In genomic region chr15:28890711-28891495, GRCh38 we compare ENCODE assay signal across 16 cellular contexts. TPM values are rescaled to one million over a fixed set of nuclear protein-coding genes. Genes with fewer than 3 reads are reported as not detected.
DNase-seq lines count a peak whose midpoint lies in the region; ATAC-seq, FAIRE-seq and TF ChIP-seq lines count a peak whose summit lies in the region.
"Had no signal": no experiment of that assay in that cellular context is flagged by ENCODE, and none has a peak within 500 bp of the region (broad histone marks: within the 10 kb centered on the region; RNA-seq: fewer than 3 reads in every experiment).

No MANE protein-coding gene starts in this region.

- H3K9ac ChIP-seq in HepG2 (ENCODE audit: insufficient read depth, low read depth, low read length), result no peak overlapping the region

- H3K36me3 ChIP-seq in HepG2 (replicated peaks in 1 of 2; ENCODE audit: control insufficient read depth in 1 of 2, insufficient read depth in 2 of 2, low read length in 2 of 2), result no peaks in the 10 kb centered on the region
- no peaks in the 10 kb centered on the region for H3K36me3 ChIP-seq in right lobe of liver
- H3K36me3 ChIP-seq in thymus (ENCODE audit: control insufficient read depth, insufficient read depth), result no peaks in the 10 kb centered on the region
- H3K36me3 ChIP-seq: adrenal gland, prostate gland had no signal

- no peak overlapping the region for H3K4me3 ChIP-seq in HepG2 (replicated peaks in 1 of 3; ENCODE audit: insufficient read depth in 1 of 3, low read depth in 2 of 3, low read length in 3 of 3)
- no peak overlapping the region for H3K4me3 ChIP-seq in right lobe of liver
- H3K4me3 ChIP-seq in thymus (ENCODE audit: low read length), result no peak overlapping the region
- no peak overlapping the region for H3K4me3 ChIP-seq in coronary artery
- H3K4me3 ChIP-seq: adrenal gland, prostate gland had no signal

- no peak for TF ChIP-seq CTCF in HepG2 (CRISPR knock-in tag; IDR thresholded peaks at IDR 0.05)
- TF ChIP-seq CTCF in right lobe of liver (IDR thresholded peaks at IDR 0.05), result no peak
- TF ChIP-seq CTCF in activated CD8-positive, alpha-beta T cell treated with anti-CD3 and anti-CD28 coated beads for 36 hours (IDR thresholded peaks at IDR 0.05), result no peak
- no peak for TF ChIP-seq CTCF in coronary artery (IDR thresholded peaks at IDR 0.05)

- H3K27me3 ChIP-seq in HepG2 (ENCODE audit: control insufficient read depth in 1 of 2, insufficient read depth in 2 of 2, low read length in 2 of 2), result peaks cover 3 to 17% of the 10 kb centered on the region in 2 experiments; a peak in 3 of 5 replicates
- no peaks in the 10 kb centered on the region for H3K27me3 ChIP-seq in right lobe of liver
- peaks cover 6% of the 10 kb centered on the region for H3K27me3 ChIP-seq in thymus (ENCODE audit: control insufficient read depth, insufficient read depth)
- H3K27me3 ChIP-seq: adrenal gland, foreskin keratinocyte had no signal

- H3K4me3 Mint-ChIP-seq in activated CD8-positive, alpha-beta T cell treated with anti-CD3 and anti-CD28 coated beads for 36 hours, result peak overlapping the region; percentile 39
- peak overlapping the region; percentile 56 to 58 for H3K4me3 Mint-ChIP-seq in effector memory CD8-positive, alpha-beta T cell

- ATAC-seq in HepG2, result peak; percentile 63
- ATAC-seq in right lobe of liver, result no peak
- peak; percentile 60 for ATAC-seq in activated CD8-positive, alpha-beta T cell treated with anti-CD3 and anti-CD28 coated beads for 36 hours
- peak; percentile 63 for ATAC-seq in effector memory CD8-positive, alpha-beta T cell (replicated peaks)
- ATAC-seq in HG03469 (IDR thresholded peaks at IDR 0.05; ENCODE audit: unreplicated experiment), result no peak
- ATAC-seq: foreskin keratinocyte had no signal

- no peaks in the 10 kb centered on the region for H3K79me2 ChIP-seq in HepG2 (ENCODE audit: insufficient read depth, low read length)

- TF ChIP-seq POLR2A in HepG2 (IDR thresholded peaks at IDR 0.05; ENCODE audit: insufficient read depth in 1 of 2, low read depth in 2 of 2, low read length in 2 of 2) (no peak), right lobe of liver (IDR thresholded peaks at IDR 0.05) (no peak)

- POLR2A ChIA-PET in HepG2 (lab: Yijun Ruan, JAX), result no interaction called here
- POLR2A ChIA-PET in activated CD8-positive, alpha-beta T cell treated with anti-CD3 and anti-CD28 coated beads for 36 hours (lab: Charles Lee), result interaction anchor here (0.6 to 1.4 kb wide), 4 partner anchors 8 to 197 kb away, joined by 3 read pairs; no protein-coding TSS in a partner anchor

- no peak for TF ChIP-seq RAD21 in HepG2 (CRISPR knock-in tag; IDR thresholded peaks at IDR 0.05)

- H3K4me2 ChIP-seq in HepG2 (ENCODE audit: low read depth, low read length), result peak overlapping the region; percentile 27; the same call in 1 of the 2 replicates

- no peaks in the 10 kb centered on the region for H3K9me3 Mint-ChIP-seq in activated CD8-positive, alpha-beta T cell treated with anti-CD3 and anti-CD28 coated beads for 36 hours
- no peaks in the 10 kb centered on the region for H3K9me3 Mint-ChIP-seq in effector memory CD8-positive, alpha-beta T cell

- no peak for TF ChIP-seq EP300 in HepG2 (IDR thresholded peaks at IDR 0.05; ENCODE audit: low read depth in 2 of 2, low read length in 2 of 2)
- no peak for TF ChIP-seq EP300 in HepG2 (CRISPR knock-in tag; IDR thresholded peaks at IDR 0.05; ENCODE audit: borderline replicate concordance)

- H3K9me3 ChIP-seq in HepG2 (ENCODE audit: low read length) (no peaks in the 10 kb centered on the region), right lobe of liver (no peaks in the 10 kb centered on the region), thymus (ENCODE audit: control insufficient read depth) (no peaks in the 10 kb centered on the region)
- H3K9me3 ChIP-seq: adrenal gland, prostate gland had no signal

- CTCF ChIA-PET in HepG2 (lab: Yijun Ruan, JAX; ENCODE audit: low intra/inter-chr PET ratio, low total read pairs), result no interaction called here
- CTCF ChIA-PET in activated CD8-positive, alpha-beta T cell treated with anti-CD3 and anti-CD28 coated beads for 36 hours (lab: Charles Lee), result interaction anchor here (0.6 to 1.6 kb wide), 7 partner anchors 8 to 211 kb away, joined by 3 to 5 read pairs (median 3); no protein-coding TSS in a partner anchor

- H3K27ac Mint-ChIP-seq in activated CD8-positive, alpha-beta T cell treated with anti-CD3 and anti-CD28 coated beads for 36 hours, result peak overlapping the region; percentile 92
- peak overlapping the region; percentile 55 to 89 for H3K27ac Mint-ChIP-seq in effector memory CD8-positive, alpha-beta T cell

- no peak overlapping the region for H3K27ac ChIP-seq in HepG2 (ENCODE audit: extremely low read length, insufficient read depth, low read length)
- no peak overlapping the region for H3K27ac ChIP-seq in right lobe of liver
- H3K27ac ChIP-seq in thymus (ENCODE audit: low read depth), result peak overlapping the region; percentile 75
- no peak overlapping the region for H3K27ac ChIP-seq in coronary artery
- H3K27ac ChIP-seq: adrenal gland, foreskin keratinocyte, prostate gland had no signal

- in situ Hi-C loops in HepG2 (cut with HindIII; ENCODE audit: extremely low pct_ligation_motif_present, low pct_unique_long_range_greater_than_20kb), result no loop called here

- peak; percentile 21 for FAIRE-seq in HepG2 (lab: Jason Lieb, UNC)

- H3K36me3 Mint-ChIP-seq in activated CD8-positive, alpha-beta T cell treated with anti-CD3 and anti-CD28 coated beads for 36 hours (ENCODE audit: low read depth), result no peaks in the 10 kb centered on the region
- H3K36me3 Mint-ChIP-seq in effector memory CD8-positive, alpha-beta T cell (ENCODE audit: insufficient read depth), result no peaks in the 10 kb centered on the region

- H4K20me1 ChIP-seq in HepG2 (ENCODE audit: insufficient read depth, low read length), result no peaks in the 10 kb centered on the region

- H3K4me1 Mint-ChIP-seq in activated CD8-positive, alpha-beta T cell treated with anti-CD3 and anti-CD28 coated beads for 36 hours (ENCODE audit: low read depth), result peaks cover 70% of the 10 kb centered on the region
- H3K4me1 Mint-ChIP-seq in effector memory CD8-positive, alpha-beta T cell (ENCODE audit: low read depth in 2 of 2), result peaks cover 27 to 33% of the 10 kb centered on the region in 2 donors

- no peaks in the 10 kb centered on the region for H3K27me3 Mint-ChIP-seq in activated CD8-positive, alpha-beta T cell treated with anti-CD3 and anti-CD28 coated beads for 36 hours
- H3K27me3 Mint-ChIP-seq in effector memory CD8-positive, alpha-beta T cell, result peaks cover 0 to 16% of the 10 kb centered on the region in 2 donors

- no peak overlapping the region for H2AFZ ChIP-seq in HepG2 (ENCODE audit: low read length)

- BruUV-seq in HepG2 (replicated peaks; lab: Mats Ljungman, UMichigan), result no TSS peak

- intact Hi-C loops in HepG2 (cut with micrococcal nuclease; ENCODE audit: unreplicated experiment), result no loop called here
- intact Hi-C loops in right lobe of liver (cut with DNase I), result no loop called here
- intact Hi-C loops in activated CD8-positive, alpha-beta T cell treated with anti-CD3 and anti-CD28 coated beads for 36 hours (cut with micrococcal nuclease), result no loop called here

- 16% methylated on average over 14 of the region's 15 CpGs for WGBS in HepG2 (ENCODE audit: low lambda C conversion rate)
- WGBS in right lobe of liver (ENCODE audit: insufficient coverage, low coverage, low lambda C conversion rate, missing lambda C conversion rate), result 69% methylated on average over 14 of the region's 15 CpGs
- WGBS in thymus, result 54% methylated on average over 15 of the region's 15 CpGs

- H3K4me1 ChIP-seq in HepG2 (ENCODE audit: insufficient read depth, low read length) (peaks cover 13% of the 10 kb centered on the region), right lobe of liver (no peaks in the 10 kb centered on the region), thymus (ENCODE audit: control insufficient read depth, insufficient read depth, low read length) (peaks cover 21% of the 10 kb centered on the region)
- H3K4me1 ChIP-seq: foreskin keratinocyte, prostate gland had no signal

- no peak for DNase-seq in HepG2 (ENCODE audit: low spot score)
- DNase-seq in right lobe of liver, result no peak
- peak; percentile 60 for DNase-seq in activated CD8-positive, alpha-beta T cell treated with anti-CD3 and anti-CD28 coated beads for 36 hours
- peak in 1 of 3 experiments; percentile 11 for DNase-seq in effector memory CD8-positive, alpha-beta T cell
- DNase-seq in coronary artery (ENCODE audit: low spot score), result no peak
- no peak for DNase-seq in stimulated activated CD4-positive, alpha-beta T cell treated with anti-CD3 and anti-CD28 coated beads, Interleukin-2, amount 100 ng/mL, for 24 hours
- DNase-seq: adrenal gland; DMS153; foreskin keratinocyte; NCI-H345; stimulated activated CD4-positive, alpha-beta T cell treated with anti-CD3 and anti-CD28 coated beads, Interleukin-15, amount 100 ng/mL, for 24 hours had no signal

RNA-seq across cellular contexts. Expression of gene APBA2, which starts 5.1 kb away (rescaled TPM):
- total RNA-seq in HepG2 (2016; rRNA removed; fragmentation: Illumina TruSeq; extraction: Trizol), result 0.29 and 0.62 TPM in 2 replicates
- total RNA-seq in HepG2 (2016; cell fraction: cytosol; rRNA removed; fragmentation: Illumina TruSeq; extraction: Trizol; ENCODE audit: low read depth), result 0.40 and 0.79 TPM in 2 replicates
- total RNA-seq in HepG2 (2016; cell fraction: insoluble cytoplasmic fraction; rRNA removed; fragmentation: Illumina TruSeq; extraction: Trizol), result 0.56 and 0.74 TPM in 2 replicates
- total RNA-seq in HepG2 (2016; cell fraction: membrane; rRNA removed; fragmentation: Illumina TruSeq; extraction: Trizol), result 0.79 and 0.83 TPM in 2 replicates
- total RNA-seq in HepG2 (2016; cell fraction: nucleus; rRNA removed; fragmentation: Illumina TruSeq; extraction: Trizol), result 0.60 and 0.71 TPM in 2 replicates
- polyA plus RNA-seq in HepG2 (2011; rRNA removed), result 1.5 and 2.3 TPM in 2 replicates
- 1.2 and 1.4 TPM in 2 replicates for polyA plus RNA-seq in HepG2 (2011; cell fraction: cytosol; rRNA removed)
- 2.0 and 2.3 TPM in 2 replicates for polyA plus RNA-seq in HepG2 (2011; cell fraction: nucleus; rRNA removed)
- polyA plus RNA-seq in HepG2 (2012), result 1.0 TPM in 2 replicates
- 0.34 and 0.35 TPM in 2 replicates for polyA plus RNA-seq in HepG2 (2016; cell fraction: cytosol; fragmentation: Illumina TruSeq; extraction: Trizol; ENCODE audit: low read depth)
- 0.58 and 0.87 TPM in 2 replicates for polyA plus RNA-seq in HepG2 (2016; cell fraction: insoluble cytoplasmic fraction; fragmentation: Illumina TruSeq; extraction: Trizol; ENCODE audit: low read depth)
- 0.64 TPM in 2 replicates for polyA plus RNA-seq in HepG2 (2016; cell fraction: membrane; fragmentation: Illumina TruSeq; extraction: Trizol; ENCODE audit: low read depth)
- 1.00 and 1.3 TPM in 2 replicates for polyA plus RNA-seq in HepG2 (2016; cell fraction: nucleus; fragmentation: Illumina TruSeq; extraction: Trizol; ENCODE audit: insufficient read depth, low read depth)
- 0.26 and 2.5 TPM in 2 replicates for polyA minus RNA-seq in HepG2 (2011; rRNA and poly(A)+ RNA removed; ENCODE audit: low replicate concordance)
- polyA minus RNA-seq in HepG2 (2011; cell fraction: cytosol; rRNA and poly(A)+ RNA removed), result 0.49 and 0.79 TPM in 2 replicates
- 0.99 and 1.9 TPM in 2 replicates for polyA minus RNA-seq in HepG2 (2011; cell fraction: nucleus; rRNA and poly(A)+ RNA removed)
- total RNA-seq in right lobe of liver, result under 1 TPM; 0.51 to 0.75 (median 0.69) TPM
- total RNA-seq in activated CD8-positive, alpha-beta T cell treated with anti-CD3 and anti-CD28 coated beads for 36 hours, result 10 to 100 TPM; 30.8 to 32.0 TPM
- polyA plus RNA-seq in thymus, result 15.3 TPM

RNA-seq across cellular contexts. Expression of gene GOLGA6L7, which starts 42.5 kb away (rescaled TPM):
- not detected in 2 replicates for total RNA-seq in HepG2 (2016; rRNA removed; fragmentation: Illumina TruSeq; extraction: Trizol)
- total RNA-seq in HepG2 (2016; cell fraction: cytosol; rRNA removed; fragmentation: Illumina TruSeq; extraction: Trizol; ENCODE audit: low read depth), result not detected in 2 replicates
- not detected in 2 replicates for total RNA-seq in HepG2 (2016; cell fraction: insoluble cytoplasmic fraction; rRNA removed; fragmentation: Illumina TruSeq; extraction: Trizol)
- not detected in 2 replicates for total RNA-seq in HepG2 (2016; cell fraction: membrane; rRNA removed; fragmentation: Illumina TruSeq; extraction: Trizol)
- total RNA-seq in HepG2 (2016; cell fraction: nucleus; rRNA removed; fragmentation: Illumina TruSeq; extraction: Trizol), result not detected in 2 replicates
- polyA plus RNA-seq in HepG2 (2011; rRNA removed), result not detected in 2 replicates
- polyA plus RNA-seq in HepG2 (2011; cell fraction: cytosol; rRNA removed), result not detected in 2 replicates
- not detected in 2 replicates for polyA plus RNA-seq in HepG2 (2011; cell fraction: nucleus; rRNA removed)
- polyA plus RNA-seq in HepG2 (2012), result 0.13 TPM in 1 of 2 replicates, not detected in the other
- not detected in 2 replicates for polyA plus RNA-seq in HepG2 (2016; cell fraction: cytosol; fragmentation: Illumina TruSeq; extraction: Trizol; ENCODE audit: low read depth)
- polyA plus RNA-seq in HepG2 (2016; cell fraction: insoluble cytoplasmic fraction; fragmentation: Illumina TruSeq; extraction: Trizol; ENCODE audit: low read depth), result not detected in 2 replicates
- polyA plus RNA-seq in HepG2 (2016; cell fraction: membrane; fragmentation: Illumina TruSeq; extraction: Trizol; ENCODE audit: low read depth), result not detected in 2 replicates
- not detected in 2 replicates for polyA plus RNA-seq in HepG2 (2016; cell fraction: nucleus; fragmentation: Illumina TruSeq; extraction: Trizol; ENCODE audit: insufficient read depth, low read depth)
- not detected in 2 replicates for polyA minus RNA-seq in HepG2 (2011; rRNA and poly(A)+ RNA removed; ENCODE audit: low replicate concordance)
- not detected in 2 replicates for polyA minus RNA-seq in HepG2 (2011; cell fraction: cytosol; rRNA and poly(A)+ RNA removed)
- polyA minus RNA-seq in HepG2 (2011; cell fraction: nucleus; rRNA and poly(A)+ RNA removed), result not detected in 2 replicates
- not detected for total RNA-seq in right lobe of liver
- not detected for total RNA-seq in activated CD8-positive, alpha-beta T cell treated with anti-CD3 and anti-CD28 coated beads for 36 hours
- 0.05 TPM for polyA plus RNA-seq in thymus
- total RNA-seq: adrenal gland, foreskin keratinocyte, urinary bladder had no signal
- polyA plus RNA-seq: adrenal gland, AG04450, foreskin keratinocyte, urinary bladder had no signal

Comparison
In these comparisons a context has a peak if more than half of its experiments do, and no peak if none do; other contexts are left out.
1. ATAC-seq: peak in HepG2 (single experiment), activated CD8-positive, alpha-beta T cell treated with anti-CD3 and anti-CD28 coated beads for 36 hours (single experiment) and effector memory CD8-positive, alpha-beta T cell (single experiment); none in right lobe of liver (0 of 4) and HG03469 (single experiment).
2. RNA of gene APBA2, which starts 5.1 kb away (total RNA-seq): 30.8 to 32.0 TPM in activated CD8-positive, alpha-beta T cell treated with anti-CD3 and anti-CD28 coated beads for 36 hours; 0.51 to 0.75 TPM in right lobe of liver and 0.29 to 0.83 TPM in HepG2; every median in the first group is over 10 times any median in the second.